ENCODE assay signal across 1 cellular context in the genomic region with DNA sequence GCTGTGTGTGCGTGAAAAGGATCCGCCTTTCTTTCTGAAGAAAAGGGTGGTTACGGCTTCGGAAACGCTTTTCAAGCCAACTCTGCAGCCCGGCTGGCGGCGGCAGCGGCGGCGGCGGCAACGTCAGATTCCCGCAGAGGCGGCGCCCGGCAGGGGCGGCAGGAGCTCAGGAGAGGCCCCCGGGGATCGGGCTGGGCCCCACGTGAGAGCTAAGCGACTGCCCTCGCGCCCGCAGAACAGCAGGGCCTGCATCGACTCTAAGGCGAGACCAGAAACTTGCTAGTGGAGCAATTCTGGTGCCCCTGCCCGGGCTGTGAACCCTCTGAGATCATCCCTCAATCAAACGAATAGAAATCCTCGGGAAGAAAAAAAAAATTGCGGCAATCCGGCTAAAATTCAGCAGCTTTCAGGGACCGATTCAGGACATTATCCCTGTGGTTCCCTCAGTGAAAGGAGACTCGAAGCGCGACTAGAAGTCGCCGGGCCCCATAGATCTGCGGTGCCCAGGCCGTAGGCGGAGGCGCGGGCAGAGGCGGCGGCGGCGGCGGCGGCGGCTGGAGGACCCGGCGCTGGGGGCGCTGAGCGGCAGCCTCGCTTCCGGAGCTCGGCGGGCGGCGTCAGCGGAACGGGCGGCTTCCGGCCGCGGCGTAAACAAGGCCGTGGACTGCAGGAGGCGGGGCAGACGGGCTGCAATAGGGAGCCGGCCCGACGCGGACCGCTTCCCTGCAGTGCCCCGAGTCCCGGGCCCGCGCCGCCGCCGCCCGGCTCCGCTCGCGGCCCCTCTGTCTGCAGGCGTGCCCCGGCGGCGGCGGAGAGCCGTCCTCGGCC.
TF ChIP-seq lines count a peak whose summit lies in the region.

A gene with protein sequence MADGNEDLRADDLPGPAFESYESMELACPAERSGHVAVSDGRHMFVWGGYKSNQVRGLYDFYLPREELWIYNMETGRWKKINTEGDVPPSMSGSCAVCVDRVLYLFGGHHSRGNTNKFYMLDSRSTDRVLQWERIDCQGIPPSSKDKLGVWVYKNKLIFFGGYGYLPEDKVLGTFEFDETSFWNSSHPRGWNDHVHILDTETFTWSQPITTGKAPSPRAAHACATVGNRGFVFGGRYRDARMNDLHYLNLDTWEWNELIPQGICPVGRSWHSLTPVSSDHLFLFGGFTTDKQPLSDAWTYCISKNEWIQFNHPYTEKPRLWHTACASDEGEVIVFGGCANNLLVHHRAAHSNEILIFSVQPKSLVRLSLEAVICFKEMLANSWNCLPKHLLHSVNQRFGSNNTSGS (plus strand): TSS at position 681 of the 828 bp plus-strand sequence. CDS start 316 bp downstream, outside the sequence.

TF ChIP-seq in H1, 55 proteins besides CTCF, POLR2A, EP300 and RAD21 (continued from another document):
- TF ChIP-seq, protein P1, sequence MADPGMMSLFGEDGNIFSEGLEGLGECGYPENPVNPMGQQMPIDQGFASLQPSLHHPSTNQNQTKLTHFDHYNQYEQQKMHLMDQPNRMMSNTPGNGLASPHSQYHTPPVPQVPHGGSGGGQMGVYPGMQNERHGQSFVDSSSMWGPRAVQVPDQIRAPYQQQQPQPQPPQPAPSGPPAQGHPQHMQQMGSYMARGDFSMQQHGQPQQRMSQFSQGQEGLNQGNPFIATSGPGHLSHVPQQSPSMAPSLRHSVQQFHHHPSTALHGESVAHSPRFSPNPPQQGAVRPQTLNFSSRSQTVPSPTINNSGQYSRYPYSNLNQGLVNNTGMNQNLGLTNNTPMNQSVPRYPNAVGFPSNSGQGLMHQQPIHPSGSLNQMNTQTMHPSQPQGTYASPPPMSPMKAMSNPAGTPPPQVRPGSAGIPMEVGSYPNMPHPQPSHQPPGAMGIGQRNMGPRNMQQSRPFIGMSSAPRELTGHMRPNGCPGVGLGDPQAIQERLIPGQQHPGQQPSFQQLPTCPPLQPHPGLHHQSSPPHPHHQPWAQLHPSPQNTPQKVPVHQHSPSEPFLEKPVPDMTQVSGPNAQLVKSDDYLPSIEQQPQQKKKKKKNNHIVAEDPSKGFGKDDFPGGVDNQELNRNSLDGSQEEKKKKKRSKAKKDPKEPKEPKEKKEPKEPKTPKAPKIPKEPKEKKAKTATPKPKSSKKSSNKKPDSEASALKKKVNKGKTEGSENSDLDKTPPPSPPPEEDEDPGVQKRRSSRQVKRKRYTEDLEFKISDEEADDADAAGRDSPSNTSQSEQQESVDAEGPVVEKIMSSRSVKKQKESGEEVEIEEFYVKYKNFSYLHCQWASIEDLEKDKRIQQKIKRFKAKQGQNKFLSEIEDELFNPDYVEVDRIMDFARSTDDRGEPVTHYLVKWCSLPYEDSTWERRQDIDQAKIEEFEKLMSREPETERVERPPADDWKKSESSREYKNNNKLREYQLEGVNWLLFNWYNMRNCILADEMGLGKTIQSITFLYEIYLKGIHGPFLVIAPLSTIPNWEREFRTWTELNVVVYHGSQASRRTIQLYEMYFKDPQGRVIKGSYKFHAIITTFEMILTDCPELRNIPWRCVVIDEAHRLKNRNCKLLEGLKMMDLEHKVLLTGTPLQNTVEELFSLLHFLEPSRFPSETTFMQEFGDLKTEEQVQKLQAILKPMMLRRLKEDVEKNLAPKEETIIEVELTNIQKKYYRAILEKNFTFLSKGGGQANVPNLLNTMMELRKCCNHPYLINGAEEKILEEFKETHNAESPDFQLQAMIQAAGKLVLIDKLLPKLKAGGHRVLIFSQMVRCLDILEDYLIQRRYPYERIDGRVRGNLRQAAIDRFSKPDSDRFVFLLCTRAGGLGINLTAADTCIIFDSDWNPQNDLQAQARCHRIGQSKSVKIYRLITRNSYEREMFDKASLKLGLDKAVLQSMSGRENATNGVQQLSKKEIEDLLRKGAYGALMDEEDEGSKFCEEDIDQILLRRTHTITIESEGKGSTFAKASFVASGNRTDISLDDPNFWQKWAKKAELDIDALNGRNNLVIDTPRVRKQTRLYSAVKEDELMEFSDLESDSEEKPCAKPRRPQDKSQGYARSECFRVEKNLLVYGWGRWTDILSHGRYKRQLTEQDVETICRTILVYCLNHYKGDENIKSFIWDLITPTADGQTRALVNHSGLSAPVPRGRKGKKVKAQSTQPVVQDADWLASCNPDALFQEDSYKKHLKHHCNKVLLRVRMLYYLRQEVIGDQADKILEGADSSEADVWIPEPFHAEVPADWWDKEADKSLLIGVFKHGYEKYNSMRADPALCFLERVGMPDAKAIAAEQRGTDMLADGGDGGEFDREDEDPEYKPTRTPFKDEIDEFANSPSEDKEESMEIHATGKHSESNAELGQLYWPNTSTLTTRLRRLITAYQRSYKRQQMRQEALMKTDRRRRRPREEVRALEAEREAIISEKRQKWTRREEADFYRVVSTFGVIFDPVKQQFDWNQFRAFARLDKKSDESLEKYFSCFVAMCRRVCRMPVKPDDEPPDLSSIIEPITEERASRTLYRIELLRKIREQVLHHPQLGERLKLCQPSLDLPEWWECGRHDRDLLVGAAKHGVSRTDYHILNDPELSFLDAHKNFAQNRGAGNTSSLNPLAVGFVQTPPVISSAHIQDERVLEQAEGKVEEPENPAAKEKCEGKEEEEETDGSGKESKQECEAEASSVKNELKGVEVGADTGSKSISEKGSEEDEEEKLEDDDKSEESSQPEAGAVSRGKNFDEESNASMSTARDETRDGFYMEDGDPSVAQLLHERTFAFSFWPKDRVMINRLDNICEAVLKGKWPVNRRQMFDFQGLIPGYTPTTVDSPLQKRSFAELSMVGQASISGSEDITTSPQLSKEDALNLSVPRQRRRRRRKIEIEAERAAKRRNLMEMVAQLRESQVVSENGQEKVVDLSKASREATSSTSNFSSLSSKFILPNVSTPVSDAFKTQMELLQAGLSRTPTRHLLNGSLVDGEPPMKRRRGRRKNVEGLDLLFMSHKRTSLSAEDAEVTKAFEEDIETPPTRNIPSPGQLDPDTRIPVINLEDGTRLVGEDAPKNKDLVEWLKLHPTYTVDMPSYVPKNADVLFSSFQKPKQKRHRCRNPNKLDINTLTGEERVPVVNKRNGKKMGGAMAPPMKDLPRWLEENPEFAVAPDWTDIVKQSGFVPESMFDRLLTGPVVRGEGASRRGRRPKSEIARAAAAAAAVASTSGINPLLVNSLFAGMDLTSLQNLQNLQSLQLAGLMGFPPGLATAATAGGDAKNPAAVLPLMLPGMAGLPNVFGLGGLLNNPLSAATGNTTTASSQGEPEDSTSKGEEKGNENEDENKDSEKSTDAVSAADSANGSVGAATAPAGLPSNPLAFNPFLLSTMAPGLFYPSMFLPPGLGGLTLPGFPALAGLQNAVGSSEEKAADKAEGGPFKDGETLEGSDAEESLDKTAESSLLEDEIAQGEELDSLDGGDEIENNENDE (IDR thresholded peaks at IDR 0.05; ENCODE audit: insufficient replicate concordance, low read length): no peak
- TF ChIP-seq PHF8 (conservative IDR thresholded peaks at IDR 0.05; ENCODE audit: low read depth, low read length): peak; percentile 4
- TF ChIP-seq CTBP2 (IDR thresholded peaks at IDR 0.05; ENCODE audit: borderline replicate concordance, insufficient read depth, insufficient read length, low read length): no peak
- peak; percentile 74 for TF ChIP-seq TAF1 (IDR thresholded peaks at IDR 0.05; ENCODE audit: low read depth, low read length)
- TF ChIP-seq, protein P2, sequence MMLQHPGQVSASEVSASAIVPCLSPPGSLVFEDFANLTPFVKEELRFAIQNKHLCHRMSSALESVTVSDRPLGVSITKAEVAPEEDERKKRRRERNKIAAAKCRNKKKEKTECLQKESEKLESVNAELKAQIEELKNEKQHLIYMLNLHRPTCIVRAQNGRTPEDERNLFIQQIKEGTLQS (IDR thresholded peaks at IDR 0.05; ENCODE audit: insufficient read depth, low read depth, low read length): no peak
- TF ChIP-seq BRCA1 (IDR thresholded peaks at IDR 0.05; ENCODE audit: low read depth, low read length): no peak
- no peak for TF ChIP-seq GTF2F1 (IDR thresholded peaks at IDR 0.05; ENCODE audit: borderline replicate concordance, low read depth, low read length)
- TF ChIP-seq TBP (IDR thresholded peaks at IDR 0.05; ENCODE audit: low read depth, low read length): peak; percentile 66
- TF ChIP-seq CBX5 (IDR thresholded peaks at IDR 0.05; ENCODE audit: low read depth, low read length): no peak
- TF ChIP-seq GABPA (IDR thresholded peaks at IDR 0.05; ENCODE audit: borderline replicate concordance, insufficient read depth, low read length): peak; percentile 67; the same call in 1 of the 2 replicates
- TF ChIP-seq, protein P3, sequence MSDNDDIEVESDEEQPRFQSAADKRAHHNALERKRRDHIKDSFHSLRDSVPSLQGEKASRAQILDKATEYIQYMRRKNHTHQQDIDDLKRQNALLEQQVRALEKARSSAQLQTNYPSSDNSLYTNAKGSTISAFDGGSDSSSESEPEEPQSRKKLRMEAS (IDR thresholded peaks at IDR 0.05): peak; percentile 64
- TF ChIP-seq SP1 (IDR thresholded peaks at IDR 0.05; ENCODE audit: low read depth, low read length): no peak
TF ChIP-seq in H1: peak in this region for 8.
